In the genomic region with DNA sequence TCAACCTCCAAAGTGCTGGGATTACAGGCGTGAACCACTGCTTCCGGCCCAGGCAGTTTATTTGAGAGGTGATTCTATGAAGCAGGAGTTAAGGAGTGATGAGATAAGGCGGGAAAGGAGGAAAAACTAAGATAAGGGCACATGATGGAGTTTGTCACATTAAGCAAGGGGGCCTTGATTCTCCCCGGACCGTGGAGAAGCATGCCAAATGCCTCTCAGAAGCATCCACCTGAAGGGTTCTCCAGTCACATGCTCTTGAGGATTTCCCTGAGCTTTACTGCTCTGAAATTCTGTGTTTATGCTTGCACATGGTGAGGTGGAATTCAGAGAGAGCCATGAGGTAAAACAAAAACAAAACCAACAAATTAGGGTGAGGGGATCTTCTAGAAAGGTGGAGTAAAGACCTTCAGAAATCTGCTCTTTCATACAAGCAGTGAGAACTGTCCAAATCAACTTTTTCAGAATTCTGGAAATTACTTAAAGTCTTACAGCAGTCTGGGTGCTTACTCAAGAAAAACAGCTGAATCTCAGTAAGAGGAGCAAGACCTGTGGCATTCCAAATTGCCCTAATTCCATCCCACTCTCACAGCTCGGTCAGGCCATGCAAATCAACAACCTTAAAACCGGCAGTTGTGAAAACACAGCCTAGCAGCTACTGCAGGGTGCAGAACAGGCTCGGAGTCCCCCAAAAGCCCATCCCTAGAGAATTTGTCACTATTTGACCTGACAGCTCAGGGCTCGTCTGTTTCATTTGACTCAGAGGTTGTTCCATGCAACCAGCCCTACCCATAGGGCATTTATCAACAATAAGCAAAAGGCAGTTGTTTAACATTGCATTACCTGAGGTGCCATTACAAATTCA, we compare ENCODE assay signal across 1 cellular context.
TF ChIP-seq lines count a peak whose summit lies in the region.

No MANE protein-coding gene starts in this region.

TF ChIP-seq in GM12878, 131 proteins besides CTCF, POLR2A, EP300 and RAD21 (continued from another document):
- TF ChIP-seq, protein P1, sequence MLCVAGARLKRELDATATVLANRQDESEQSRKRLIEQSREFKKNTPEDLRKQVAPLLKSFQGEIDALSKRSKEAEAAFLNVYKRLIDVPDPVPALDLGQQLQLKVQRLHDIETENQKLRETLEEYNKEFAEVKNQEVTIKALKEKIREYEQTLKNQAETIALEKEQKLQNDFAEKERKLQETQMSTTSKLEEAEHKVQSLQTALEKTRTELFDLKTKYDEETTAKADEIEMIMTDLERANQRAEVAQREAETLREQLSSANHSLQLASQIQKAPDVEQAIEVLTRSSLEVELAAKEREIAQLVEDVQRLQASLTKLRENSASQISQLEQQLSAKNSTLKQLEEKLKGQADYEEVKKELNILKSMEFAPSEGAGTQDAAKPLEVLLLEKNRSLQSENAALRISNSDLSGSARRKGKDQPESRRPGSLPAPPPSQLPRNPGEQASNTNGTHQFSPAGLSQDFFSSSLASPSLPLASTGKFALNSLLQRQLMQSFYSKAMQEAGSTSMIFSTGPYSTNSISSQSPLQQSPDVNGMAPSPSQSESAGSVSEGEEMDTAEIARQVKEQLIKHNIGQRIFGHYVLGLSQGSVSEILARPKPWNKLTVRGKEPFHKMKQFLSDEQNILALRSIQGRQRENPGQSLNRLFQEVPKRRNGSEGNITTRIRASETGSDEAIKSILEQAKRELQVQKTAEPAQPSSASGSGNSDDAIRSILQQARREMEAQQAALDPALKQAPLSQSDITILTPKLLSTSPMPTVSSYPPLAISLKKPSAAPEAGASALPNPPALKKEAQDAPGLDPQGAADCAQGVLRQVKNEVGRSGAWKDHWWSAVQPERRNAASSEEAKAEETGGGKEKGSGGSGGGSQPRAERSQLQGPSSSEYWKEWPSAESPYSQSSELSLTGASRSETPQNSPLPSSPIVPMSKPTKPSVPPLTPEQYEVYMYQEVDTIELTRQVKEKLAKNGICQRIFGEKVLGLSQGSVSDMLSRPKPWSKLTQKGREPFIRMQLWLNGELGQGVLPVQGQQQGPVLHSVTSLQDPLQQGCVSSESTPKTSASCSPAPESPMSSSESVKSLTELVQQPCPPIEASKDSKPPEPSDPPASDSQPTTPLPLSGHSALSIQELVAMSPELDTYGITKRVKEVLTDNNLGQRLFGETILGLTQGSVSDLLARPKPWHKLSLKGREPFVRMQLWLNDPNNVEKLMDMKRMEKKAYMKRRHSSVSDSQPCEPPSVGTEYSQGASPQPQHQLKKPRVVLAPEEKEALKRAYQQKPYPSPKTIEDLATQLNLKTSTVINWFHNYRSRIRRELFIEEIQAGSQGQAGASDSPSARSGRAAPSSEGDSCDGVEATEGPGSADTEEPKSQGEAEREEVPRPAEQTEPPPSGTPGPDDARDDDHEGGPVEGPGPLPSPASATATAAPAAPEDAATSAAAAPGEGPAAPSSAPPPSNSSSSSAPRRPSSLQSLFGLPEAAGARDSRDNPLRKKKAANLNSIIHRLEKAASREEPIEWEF (IDR thresholded peaks at IDR 0.05; ENCODE audit: insufficient replicate concordance, low read depth, low read length): no peak
- TF ChIP-seq IRF4 (IDR thresholded peaks at IDR 0.05; ENCODE audit: low read depth, low read length) (no peak), KDM1A (IDR thresholded peaks at IDR 0.05; ENCODE audit: borderline replicate concordance) (no peak), BCL11A (IDR thresholded peaks at IDR 0.05; ENCODE audit: low read depth, low read length) (no peak), IKZF2 (IDR thresholded peaks at IDR 0.05) (no peak), GABPA (IDR thresholded peaks at IDR 0.05; ENCODE audit: low read depth) (no peak), STAT1 (conservative IDR thresholded peaks at IDR 0.05) (no peak), FOXK2 (IDR thresholded peaks at IDR 0.05) (no peak), MXI1 (IDR thresholded peaks at IDR 0.05; ENCODE audit: low read depth, low read length) (no peak), CHD2 (IDR thresholded peaks at IDR 0.05; ENCODE audit: borderline replicate concordance, low read depth, low read length) (no peak), YBX1 (IDR thresholded peaks at IDR 0.05) (no peak)
- TF ChIP-seq, protein P2, sequence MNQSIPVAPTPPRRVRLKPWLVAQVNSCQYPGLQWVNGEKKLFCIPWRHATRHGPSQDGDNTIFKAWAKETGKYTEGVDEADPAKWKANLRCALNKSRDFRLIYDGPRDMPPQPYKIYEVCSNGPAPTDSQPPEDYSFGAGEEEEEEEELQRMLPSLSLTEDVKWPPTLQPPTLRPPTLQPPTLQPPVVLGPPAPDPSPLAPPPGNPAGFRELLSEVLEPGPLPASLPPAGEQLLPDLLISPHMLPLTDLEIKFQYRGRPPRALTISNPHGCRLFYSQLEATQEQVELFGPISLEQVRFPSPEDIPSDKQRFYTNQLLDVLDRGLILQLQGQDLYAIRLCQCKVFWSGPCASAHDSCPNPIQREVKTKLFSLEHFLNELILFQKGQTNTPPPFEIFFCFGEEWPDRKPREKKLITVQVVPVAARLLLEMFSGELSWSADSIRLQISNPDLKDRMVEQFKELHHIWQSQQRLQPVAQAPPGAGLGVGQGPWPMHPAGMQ (IDR thresholded peaks at IDR 0.05; ENCODE audit: borderline replicate concordance): no peak
- TF ChIP-seq, protein P3, sequence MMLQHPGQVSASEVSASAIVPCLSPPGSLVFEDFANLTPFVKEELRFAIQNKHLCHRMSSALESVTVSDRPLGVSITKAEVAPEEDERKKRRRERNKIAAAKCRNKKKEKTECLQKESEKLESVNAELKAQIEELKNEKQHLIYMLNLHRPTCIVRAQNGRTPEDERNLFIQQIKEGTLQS (IDR thresholded peaks at IDR 0.05; ENCODE audit: borderline replicate concordance, extremely low read depth, low read depth, low read length): no peak
